9 cellular contexts compared by ENCODE assay signal in genomic region chr4:1767770-1768366, GRCh38. TPM values are rescaled to one million over a fixed set of nuclear protein-coding genes. Genes with fewer than 3 reads are reported as not detected.
A peak's percentile ranks its signal among the peaks of the same experiment; 100 is the strongest.
DNase-seq lines count a peak whose midpoint lies in the region; ATAC-seq and TF ChIP-seq lines count a peak whose summit lies in the region.
"Had no signal": no experiment of that assay in that cellular context is flagged by ENCODE, and none has a peak within 500 bp of the region (broad histone marks: within the 10 kb centered on the region; RNA-seq: fewer than 3 reads in every experiment).

No MANE protein-coding gene starts in this region.

- no peaks in the 10 kb centered on the region for H3K9me3 ChIP-seq in CD4-positive, alpha-beta T cell (ENCODE audit: control insufficient read depth, low read length)
- H3K9me3 ChIP-seq in skeletal muscle satellite cell (replicated peaks; ENCODE audit: low read length): no peaks in the 10 kb centered on the region

- no peaks in the 10 kb centered on the region for H3K36me3 ChIP-seq in skeletal muscle satellite cell (ENCODE audit: insufficient read depth, low read length)

- peak in 2 of 10 experiments; percentile 9 to 22 for DNase-seq in CD4-positive, alpha-beta T cell
- DNase-seq in GM13977 (ENCODE audit: low spot score) (peak; percentile 82), fibroblast of villous mesenchyme (ENCODE audit: low read depth) (peak; percentile 20), NCI-H524 treated with DMSO at 0.1 percent for 48 hours (lab: John Stamatoyannopoulos, UW) (no peak)

- H3K9ac ChIP-seq in skeletal muscle satellite cell (ENCODE audit: low read depth, low read length): no peak overlapping the region

- H3K27ac Mint-ChIP-seq in CD4-positive, alpha-beta T cell: no peak overlapping the region

- in situ Hi-C loops in GM13977 (cut with MboI; ENCODE audit: low pct_unique_long_range_greater_than_20kb, low sequenced_read_pairs, unreplicated experiment): no loop called here

- H3K4me3 Mint-ChIP-seq in CD4-positive, alpha-beta T cell: peak overlapping the region; percentile 74

- CTCF ChIA-PET in CD4-positive, alpha-beta T cell (lab: Charles Lee): interaction anchor here (1.0 to 1.2 kb wide), 2 partner anchors 14 to 138 kb away, joined by 3 to 4 read pairs; no protein-coding TSS in a partner anchor

- TF ChIP-seq CTCF in CD4-positive, alpha-beta T cell (IDR thresholded peaks at IDR 0.05): no peak
- TF ChIP-seq CTCF in GM13977 (IDR thresholded peaks at IDR 0.05; ENCODE audit: extremely low read depth, insufficient read depth, missing control alignments) (peak; percentile 50), WI38 (IDR thresholded peaks at IDR 0.05; ENCODE audit: low read depth, low read length) (peak; percentile 19; the same call in 1 of the 2 replicates), fibroblast of villous mesenchyme (IDR thresholded peaks at IDR 0.05; ENCODE audit: insufficient read depth, low read depth, low read length) (peak; percentile 38)

- peaks cover 28% of the 10 kb centered on the region for H3K27me3 Mint-ChIP-seq in CD4-positive, alpha-beta T cell

- peaks cover 38% of the 10 kb centered on the region for H3K27me3 ChIP-seq in CD4-positive, alpha-beta T cell (ENCODE audit: control insufficient read depth, insufficient read depth, low read length)
- H3K27me3 ChIP-seq in skeletal muscle satellite cell (ENCODE audit: control insufficient read depth, insufficient read depth, low read length): no peaks in the 10 kb centered on the region

- H3K36me3 Mint-ChIP-seq in CD4-positive, alpha-beta T cell (ENCODE audit: low read depth): no peaks in the 10 kb centered on the region

- H3K4me1 ChIP-seq in skeletal muscle satellite cell (ENCODE audit: control insufficient read depth, insufficient read depth, low read length): peaks cover 10% of the 10 kb centered on the region

- H3K9me3 Mint-ChIP-seq in CD4-positive, alpha-beta T cell: no peaks in the 10 kb centered on the region

- intact Hi-C loops in CD4-positive, alpha-beta T cell (cut with DNase I, micrococcal nuclease): no loop called here

- H3K4me2 ChIP-seq in skeletal muscle satellite cell (ENCODE audit: low read length): peak overlapping the region; percentile 76

- POLR2A ChIA-PET in CD4-positive, alpha-beta T cell (lab: Charles Lee): no interaction called here

- H3K4me3 ChIP-seq in WI38 (ENCODE audit: low read depth, low read length) (no peak overlapping the region), fibroblast of villous mesenchyme (ENCODE audit: low read depth, low read length) (peak overlapping the region; percentile 48), skeletal muscle satellite cell (ENCODE audit: low read length) (no peak overlapping the region)

- no peak overlapping the region for H3K27ac ChIP-seq in CD4-positive, alpha-beta T cell (ENCODE audit: low read depth, low read length)

- ATAC-seq in CD4-positive, alpha-beta T cell (ENCODE audit: poor library complexity): peak; percentile 48
- no peak for ATAC-seq in GM19455 (IDR thresholded peaks at IDR 0.05; ENCODE audit: unreplicated experiment)
- no peak for ATAC-seq in GM19324 (IDR thresholded peaks at IDR 0.05; ENCODE audit: low FRiP score, unreplicated experiment)

- H3K4me1 Mint-ChIP-seq in CD4-positive, alpha-beta T cell (ENCODE audit: low read depth): no peaks in the 10 kb centered on the region

RNA-seq across cellular contexts. Expression of gene FGFR3, which starts 25.2 kb away (rescaled TPM):
- under 1 TPM in 1 of 2 experiments, not detected in 1; 0.33 TPM for total RNA-seq in CD4-positive, alpha-beta T cell
- 0.32 and 0.86 TPM in 2 replicates for total RNA-seq in fibroblast of villous mesenchyme
- total RNA-seq in skeletal muscle satellite cell (2012; rRNA removed): 0.25 and 0.44 TPM in 2 replicates
- total RNA-seq: RPMI7951 had no signal

RNA-seq across cellular contexts. Expression of gene TACC3, which starts 46.5 kb away (rescaled TPM):
- 100 to 1,000 TPM; 123 TPM for total RNA-seq in CD4-positive, alpha-beta T cell
- total RNA-seq in fibroblast of villous mesenchyme: 9.0 and 16.0 TPM in 2 replicates
- 14.7 and 18.3 TPM in 2 replicates for total RNA-seq in skeletal muscle satellite cell (2012; rRNA removed)

RNA-seq across cellular contexts. Expression of gene TMEM129, which starts 46.7 kb away (rescaled TPM):
- 10 to 100 TPM; 17.2 to 17.6 TPM for total RNA-seq in CD4-positive, alpha-beta T cell
- total RNA-seq in fibroblast of villous mesenchyme: 31.1 and 34.5 TPM in 2 replicates
- 16.2 and 31.0 TPM in 2 replicates for total RNA-seq in skeletal muscle satellite cell (2012; rRNA removed)

RNA-seq across cellular contexts. Expression of gene SLBP, which starts 55.7 kb away (rescaled TPM):
- total RNA-seq in CD4-positive, alpha-beta T cell: 10 to 100 TPM; 45.8 to 47.6 TPM
- total RNA-seq in fibroblast of villous mesenchyme: 63.0 and 69.6 TPM in 2 replicates
- 50.4 and 72.7 TPM in 2 replicates for total RNA-seq in skeletal muscle satellite cell (2012; rRNA removed)
